ENCODE assay signal across 9 cellular contexts in the genomic region with DNA sequence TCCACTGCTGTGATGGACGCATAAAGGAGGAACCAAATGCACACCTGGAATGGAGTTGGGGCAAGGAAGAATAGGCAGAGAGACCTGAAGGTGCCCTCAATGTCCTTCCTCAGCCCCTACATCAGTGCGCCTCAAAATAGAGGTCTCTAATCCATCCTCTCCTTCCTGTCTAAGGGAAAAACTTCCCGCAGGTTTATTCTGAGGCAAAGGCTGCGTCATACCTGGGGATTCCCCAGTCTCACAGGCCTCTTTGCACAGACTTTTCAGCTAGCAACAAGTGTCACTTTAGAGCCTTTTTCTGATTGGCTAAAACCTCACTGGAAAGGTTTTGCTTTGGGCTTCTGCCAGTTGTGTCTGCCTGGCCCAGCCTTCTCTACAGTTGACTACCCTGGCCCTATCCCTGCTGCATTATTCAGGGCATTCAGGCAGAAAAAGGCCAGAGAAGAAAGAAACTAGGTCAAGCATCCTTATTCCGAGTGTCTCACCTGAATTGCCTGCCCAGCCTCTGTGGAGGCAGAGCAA. TPM values are rescaled to one million over a fixed set of nuclear protein-coding genes. Genes with fewer than 3 reads are reported as not detected.
A peak's percentile ranks its signal among the peaks of the same experiment; 100 is the strongest.
DNase-seq lines count a peak whose midpoint lies in the region; ATAC-seq, FAIRE-seq and TF ChIP-seq lines count a peak whose summit lies in the region.
"Had no signal": no experiment of that assay in that cellular context is flagged by ENCODE, and none has a peak within 500 bp of the region (broad histone marks: within the 10 kb centered on the region; RNA-seq: fewer than 3 reads in every experiment).

No MANE protein-coding gene starts in this region.

- no peaks in the 10 kb centered on the region for H3K27me3 ChIP-seq in naive thymus-derived CD4-positive, alpha-beta T cell (ENCODE audit: control insufficient read depth in 2 of 2, insufficient read depth in 2 of 2, low read length in 2 of 2)

- POLR2A ChIA-PET in RWPE1 (lab: Yijun Ruan, JAX; ENCODE audit: low non-redundant PET), result no interaction called here
- POLR2A ChIA-PET in naive thymus-derived CD4-positive, alpha-beta T cell (lab: Charles Lee), result interaction anchor here (1.0 kb wide), 1 partner anchor 11 kb away, joined by 3 read pairs; no protein-coding TSS in a partner anchor

- peak overlapping the region in 2 of 10 donors; percentile 10 to 48 for H3K4me3 Mint-ChIP-seq in naive thymus-derived CD4-positive, alpha-beta T cell

- H3K9me3 ChIP-seq in naive thymus-derived CD4-positive, alpha-beta T cell (ENCODE audit: control insufficient read depth in 2 of 3, low read length in 3 of 3), result no peaks in the 10 kb centered on the region
- H3K9me3 ChIP-seq: A549 had no signal

- peaks cover 11% of the 10 kb centered on the region in 2 donors for H3K4me1 ChIP-seq in naive thymus-derived CD4-positive, alpha-beta T cell (ENCODE audit: control insufficient read depth in 2 of 2, insufficient read depth in 2 of 2, low read length in 2 of 2)
- H3K4me1 ChIP-seq: A549 had no signal

- peaks cover 0 to 8% (median 2%) of the 10 kb centered on the region in 11 donors for H3K9me3 Mint-ChIP-seq in naive thymus-derived CD4-positive, alpha-beta T cell

- in situ Hi-C loops in T47D (cut with HindIII; ENCODE audit: low pct_unique_long_range_greater_than_20kb, low sequenced_read_pairs), result no loop called here

- CTCF ChIA-PET in RWPE1 (lab: Yijun Ruan, JAX), result no interaction called here
- CTCF ChIA-PET in naive thymus-derived CD4-positive, alpha-beta T cell (lab: Charles Lee), result interaction anchor here (1.0 kb wide), 1 partner anchor 24 kb away, joined by 3 read pairs; no protein-coding TSS in a partner anchor

- FAIRE-seq in H54 (lab: Jason Lieb, UNC), result no peak
- FAIRE-seq: A549 had no signal

- H3K4me3 ChIP-seq in naive thymus-derived CD4-positive, alpha-beta T cell (ENCODE audit: low read length), result no peak overlapping the region
- H3K4me3 ChIP-seq: A549 had no signal

- intact Hi-C loops in naive thymus-derived CD4-positive, alpha-beta T cell (cut with micrococcal nuclease), result loop anchor here (1.0 to 5.0 kb wide), 3 partner anchors 17 to 61 kb away; no protein-coding TSS in a partner anchor

- no peaks in the 10 kb centered on the region for H3K36me3 ChIP-seq in naive thymus-derived CD4-positive, alpha-beta T cell (ENCODE audit: control insufficient read depth in 2 of 3, insufficient read depth in 3 of 3, low read length in 3 of 3)

- peaks cover 15 to 48% (median 40%) of the 10 kb centered on the region in 7 donors for H3K4me1 Mint-ChIP-seq in naive thymus-derived CD4-positive, alpha-beta T cell

- no peak for TF ChIP-seq POLR2A in H54 (IDR thresholded peaks at IDR 0.05; ENCODE audit: low read depth, low read length)

- H3K36me3 Mint-ChIP-seq in naive thymus-derived CD4-positive, alpha-beta T cell, result peaks cover 0 to 9% (median 4%) of the 10 kb centered on the region in 5 donors

- H3K27me3 Mint-ChIP-seq in naive thymus-derived CD4-positive, alpha-beta T cell, result peaks cover 12 to 54% (median 20%) of the 10 kb centered on the region in 5 donors

- ATAC-seq in HG02763 (IDR thresholded peaks at IDR 0.05; ENCODE audit: unreplicated experiment), result peak; percentile 55
- peak; percentile 66 for ATAC-seq in naive thymus-derived CD4-positive, alpha-beta T cell
- ATAC-seq: A549 had no signal

- DNase-seq in NCI-H2196 (lab: John Stamatoyannopoulos, UW; ENCODE audit: unreplicated experiment) (peak; percentile 3), NCI-H2196 treated with DMSO at 0.1 percent for 48 hours (lab: John Stamatoyannopoulos, UW; ENCODE audit: unreplicated experiment) (no peak), RWPE1 (ENCODE audit: low spot score) (peak; percentile 85), T47D (ENCODE audit: low read depth in 1 of 2, low spot score in 1 of 2) (peak; percentile 50 to 92), Kasumi-1 (lab: John Stamatoyannopoulos, UW) (no peak), H54 (ENCODE audit: insufficient read length, low spot score) (no peak)
- DNase-seq in naive thymus-derived CD4-positive, alpha-beta T cell, result peak in 6 of 9 donors; percentile 33 to 78 (median 67)

- H3K27ac ChIP-seq in RWPE1, result no peak overlapping the region
- H3K27ac ChIP-seq in naive thymus-derived CD4-positive, alpha-beta T cell (ENCODE audit: low read depth, low read length), result no peak overlapping the region
- H3K27ac ChIP-seq: A549 had no signal

- H3K27ac Mint-ChIP-seq in naive thymus-derived CD4-positive, alpha-beta T cell, result peak overlapping the region in 4 of 9 donors; percentile 8 to 83 (median 54)

- TF ChIP-seq CTCF in RWPE1 (conservative IDR thresholded peaks at IDR 0.05; ENCODE audit: low read depth), result no peak

RNA-seq across cellular contexts. Expression of gene HLA-DQB1, which starts 1.8 kb away (rescaled TPM):
- 10 to 100 TPM in 2 of 5 experiments, 1 to 10 TPM in 3; 5.3 to 38.9 (median 9.4) TPM for total RNA-seq in naive thymus-derived CD4-positive, alpha-beta T cell
- 1 to 10 TPM; 1.2 to 1.4 TPM for polyA plus RNA-seq in naive thymus-derived CD4-positive, alpha-beta T cell
- polyA plus RNA-seq: A549 had no signal

RNA-seq across cellular contexts. Expression of gene HLA-DQA1, which starts 31.1 kb away (rescaled TPM):
- total RNA-seq in naive thymus-derived CD4-positive, alpha-beta T cell, result 10 to 100 TPM in 4 of 5 experiments, 1 to 10 TPM in 1; 8.5 to 43.4 (median 12.1) TPM
- polyA plus RNA-seq in naive thymus-derived CD4-positive, alpha-beta T cell, result under 1 TPM; 0.59 to 0.67 TPM
- polyA plus RNA-seq: A549 had no signal

Comparison
In these comparisons a context has a peak if more than half of its experiments do, and no peak if none do; other contexts are left out.
1. DNase-seq: peak in NCI-H2196 (single experiment), RWPE1 (single experiment), T47D (2 of 2) and naive thymus-derived CD4-positive, alpha-beta T cell (6 of 9); none in NCI-H2196 treated with DMSO at 0.1 percent for 48 hours (single experiment), Kasumi-1 (0 of 2) and H54 (single experiment).